ENCODE assay signal across 11 cellular contexts in genomic region chr4:189202869-189203271, GRCh38.
DNase-seq lines count a peak whose midpoint lies in the region; TF ChIP-seq lines count a peak whose summit lies in the region.
"Had no signal": no experiment of that assay in that cellular context is flagged by ENCODE, and none has a peak within 500 bp of the region (broad histone marks: within the 10 kb centered on the region; RNA-seq: fewer than 3 reads in every experiment).

No MANE protein-coding gene starts in this region.

- no peak for TF ChIP-seq POLR2A in breast epithelium (IDR thresholded peaks at IDR 0.05)

- no peaks in the 10 kb centered on the region for H3K27me3 ChIP-seq in breast epithelium
- H3K27me3 ChIP-seq: upper lobe of left lung had no signal

- H3K36me3 ChIP-seq in breast epithelium: no peaks in the 10 kb centered on the region
- no peaks in the 10 kb centered on the region for H3K36me3 ChIP-seq in mesodermal cell (ENCODE audit: control insufficient read depth, insufficient read depth, low read length)
- H3K36me3 ChIP-seq: upper lobe of left lung had no signal

- peak; percentile 10 for DNase-seq in AG20443 (ENCODE audit: low spot score)
- peak; percentile 3 for DNase-seq in KBM-7
- no peak for DNase-seq in breast epithelium (ENCODE audit: low spot score in 2 of 2)
- no peak for DNase-seq in NCI-H1417 treated with DMSO at 0.1 percent for 48 hours (lab: John Stamatoyannopoulos, UW)
- DNase-seq in activated CD8-positive, alpha-beta memory T cell treated with anti-CD3 and anti-CD28 coated beads for 24 hours: no peak
- DNase-seq in NCI-H2029 (lab: John Stamatoyannopoulos, UW): no peak
- DNase-seq in activated CD4-positive, alpha-beta T cell treated with anti-CD3 and anti-CD28 coated beads, Interleukin-2, amount 50 U/mL, for 48 hours: no peak
- DNase-seq: activated gamma-delta T cell had no signal

- in situ Hi-C loops in KBM-7 (cut with MboI; ENCODE audit: low pct_unique_long_range_greater_than_20kb, low sequenced_read_pairs): no loop called here

- WGBS in mesodermal cell (ENCODE audit: insufficient coverage in 2 of 2), 2 experiments: 82 to 84% methylated on average over 7 to 8 of the region's 8 CpGs

- no peaks in the 10 kb centered on the region for H3K9me3 ChIP-seq in breast epithelium
- no peaks in the 10 kb centered on the region for H3K9me3 ChIP-seq in mesodermal cell (ENCODE audit: control insufficient read depth, low read length)
- H3K9me3 ChIP-seq: upper lobe of left lung had no signal

- intact Hi-C loops in breast epithelium (cut with DNase I; ENCODE audit: low total_unique reads): no loop called here

- H3K27ac ChIP-seq in breast epithelium (no peak overlapping the region), mesodermal cell (ENCODE audit: low read depth, low read length, severe bottlenecking) (peak overlapping the region; percentile 55)
- H3K27ac ChIP-seq: epithelial cell of prostate, upper lobe of left lung had no signal

- no peak for TF ChIP-seq CTCF in breast epithelium (IDR thresholded peaks at IDR 0.05)

- H3K4me3 ChIP-seq in breast epithelium (peak overlapping the region in 2 of 3 donors; percentile 35 to 56), mesodermal cell (ENCODE audit: extremely low read depth, insufficient read depth, low read length, poor library complexity, severe bottlenecking) (no peak overlapping the region)

- H3K4me1 ChIP-seq in breast epithelium (no peaks in the 10 kb centered on the region), mesodermal cell (ENCODE audit: control insufficient read depth, insufficient read depth, low read length, poor library complexity, severe bottlenecking) (no peaks in the 10 kb centered on the region)

Comparison
In these comparisons a context has a peak if more than half of its experiments do, and no peak if none do; other contexts are left out.
1. DNase-seq: peak in AG20443 (single experiment) and KBM-7 (single experiment); none in breast epithelium (0 of 2), NCI-H1417 treated with DMSO at 0.1 percent for 48 hours (single experiment), activated CD8-positive, alpha-beta memory T cell treated with anti-CD3 and anti-CD28 coated beads for 24 hours (single experiment), NCI-H2029 (single experiment) and activated CD4-positive, alpha-beta T cell treated with anti-CD3 and anti-CD28 coated beads, Interleukin-2, amount 50 U/mL, for 48 hours (0 of 2).